Comparison of ENCODE assay signal across 1 cellular context in genomic region chr1:51907079-51907702, GRCh38.
TF ChIP-seq lines count a peak whose summit lies in the region.

No MANE protein-coding gene starts in this region.

TF ChIP-seq in GM23338, 12 proteins besides CTCF, POLR2A, EP300 and RAD21 (continued from another document):
- TF ChIP-seq REST (IDR thresholded peaks at IDR 0.05; ENCODE audit: unreplicated experiment) (no peak), CREB1 (CRISPR knock-in tag; IDR thresholded peaks at IDR 0.05; ENCODE audit: low read depth) (no peak), JUNB (IDR thresholded peaks at IDR 0.05; ENCODE audit: unreplicated experiment) (no peak), ZNF331 (CRISPR knock-in tag; IDR thresholded peaks at IDR 0.05; ENCODE audit: low read depth) (no peak), EZH2 (IDR thresholded peaks at IDR 0.05; ENCODE audit: low read depth, unreplicated experiment) (no peak), ZNF114 (CRISPR knock-in tag; IDR thresholded peaks at IDR 0.05) (no peak), NANOG (IDR thresholded peaks at IDR 0.05; ENCODE audit: borderline replicate concordance) (no peak)
TF ChIP-seq in GM23338: peak in this region for 0.
